In the genomic region with DNA sequence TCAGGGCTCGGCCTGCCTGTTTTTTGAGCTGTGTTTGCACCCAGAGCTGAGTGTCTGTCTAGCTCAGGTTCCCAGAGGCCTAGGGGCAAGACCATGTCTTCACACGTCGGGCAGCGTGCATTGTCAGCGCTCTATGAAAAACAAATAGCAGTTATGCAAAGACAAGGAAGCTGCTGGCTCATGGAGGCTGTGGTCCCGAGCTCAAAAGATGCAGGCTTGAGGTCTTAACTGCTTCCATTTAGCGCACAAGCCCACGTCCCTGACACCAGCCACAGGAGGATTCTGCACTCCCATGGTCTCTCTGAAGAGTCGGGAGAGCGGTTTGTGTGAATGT, we compare ENCODE assay signal across 1 cellular context.
TF ChIP-seq lines count a peak whose summit lies in the region.

No MANE protein-coding gene starts in this region.

TF ChIP-seq in GM12878, 131 proteins besides CTCF, POLR2A, EP300 and RAD21 (continued from another document):
- TF ChIP-seq, protein P1, sequence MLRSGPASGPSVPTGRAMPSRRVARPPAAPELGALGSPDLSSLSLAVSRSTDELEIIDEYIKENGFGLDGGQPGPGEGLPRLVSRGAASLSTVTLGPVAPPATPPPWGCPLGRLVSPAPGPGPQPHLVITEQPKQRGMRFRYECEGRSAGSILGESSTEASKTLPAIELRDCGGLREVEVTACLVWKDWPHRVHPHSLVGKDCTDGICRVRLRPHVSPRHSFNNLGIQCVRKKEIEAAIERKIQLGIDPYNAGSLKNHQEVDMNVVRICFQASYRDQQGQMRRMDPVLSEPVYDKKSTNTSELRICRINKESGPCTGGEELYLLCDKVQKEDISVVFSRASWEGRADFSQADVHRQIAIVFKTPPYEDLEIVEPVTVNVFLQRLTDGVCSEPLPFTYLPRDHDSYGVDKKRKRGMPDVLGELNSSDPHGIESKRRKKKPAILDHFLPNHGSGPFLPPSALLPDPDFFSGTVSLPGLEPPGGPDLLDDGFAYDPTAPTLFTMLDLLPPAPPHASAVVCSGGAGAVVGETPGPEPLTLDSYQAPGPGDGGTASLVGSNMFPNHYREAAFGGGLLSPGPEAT (IDR thresholded peaks at IDR 0.05; ENCODE audit: low read depth) = no peak
- TF ChIP-seq, protein P2, sequence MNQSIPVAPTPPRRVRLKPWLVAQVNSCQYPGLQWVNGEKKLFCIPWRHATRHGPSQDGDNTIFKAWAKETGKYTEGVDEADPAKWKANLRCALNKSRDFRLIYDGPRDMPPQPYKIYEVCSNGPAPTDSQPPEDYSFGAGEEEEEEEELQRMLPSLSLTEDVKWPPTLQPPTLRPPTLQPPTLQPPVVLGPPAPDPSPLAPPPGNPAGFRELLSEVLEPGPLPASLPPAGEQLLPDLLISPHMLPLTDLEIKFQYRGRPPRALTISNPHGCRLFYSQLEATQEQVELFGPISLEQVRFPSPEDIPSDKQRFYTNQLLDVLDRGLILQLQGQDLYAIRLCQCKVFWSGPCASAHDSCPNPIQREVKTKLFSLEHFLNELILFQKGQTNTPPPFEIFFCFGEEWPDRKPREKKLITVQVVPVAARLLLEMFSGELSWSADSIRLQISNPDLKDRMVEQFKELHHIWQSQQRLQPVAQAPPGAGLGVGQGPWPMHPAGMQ (IDR thresholded peaks at IDR 0.05; ENCODE audit: borderline replicate concordance) = no peak
- TF ChIP-seq NR2C1 (IDR thresholded peaks at IDR 0.05) = no peak
- no peak for TF ChIP-seq FOXK2 (IDR thresholded peaks at IDR 0.05)
- TF ChIP-seq, protein P3, sequence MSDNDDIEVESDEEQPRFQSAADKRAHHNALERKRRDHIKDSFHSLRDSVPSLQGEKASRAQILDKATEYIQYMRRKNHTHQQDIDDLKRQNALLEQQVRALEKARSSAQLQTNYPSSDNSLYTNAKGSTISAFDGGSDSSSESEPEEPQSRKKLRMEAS (IDR thresholded peaks at IDR 0.05; ENCODE audit: low read depth, low read length) = no peak
- no peak for TF ChIP-seq IKZF2 (IDR thresholded peaks at IDR 0.05)
TF ChIP-seq in GM12878: peak in this region for 0.
